1 cellular context compared by ENCODE assay signal in the genomic region with DNA sequence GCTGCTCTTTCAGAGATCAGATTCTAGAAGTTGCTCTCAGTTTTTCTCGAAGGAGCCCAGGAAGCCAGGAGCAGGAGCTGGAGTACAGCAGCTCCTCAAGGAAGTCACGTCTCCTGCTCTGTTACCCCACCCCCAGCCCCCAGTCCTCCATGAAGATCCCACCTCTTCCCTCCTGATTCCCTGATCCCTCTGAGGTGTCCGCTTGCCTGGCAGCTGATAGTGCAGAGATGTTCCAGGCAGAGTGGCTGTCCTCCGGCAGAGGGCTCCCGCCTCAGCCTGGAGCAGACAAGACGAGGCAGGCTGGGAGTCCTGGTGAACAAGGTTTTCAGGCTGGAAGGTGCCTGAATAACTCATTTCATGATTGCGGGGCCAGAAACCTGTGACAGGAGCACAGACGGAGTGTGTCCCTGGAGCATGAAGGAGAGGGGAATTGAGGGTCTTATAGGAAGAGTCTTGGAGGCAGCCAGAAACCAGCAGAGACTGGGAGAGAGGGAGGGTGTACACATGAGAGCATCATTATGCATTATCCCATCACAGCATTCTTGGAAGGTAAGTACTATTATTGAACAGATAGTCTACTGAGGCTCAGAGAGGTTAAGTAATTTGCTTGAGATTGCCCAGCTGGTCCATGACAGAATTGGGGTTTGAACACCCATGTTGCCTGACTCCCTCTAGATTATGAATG.
TF ChIP-seq lines count a peak whose summit lies in the region.

No MANE protein-coding gene starts in this region.

TF ChIP-seq in SK-N-SH, 30 proteins besides CTCF, POLR2A, EP300 and RAD21 (continued from another document):
- TF ChIP-seq TAF1 (IDR thresholded peaks at IDR 0.05; ENCODE audit: borderline replicate concordance, low read depth, low read length), result 0 out of 2 replicates have a peak, but pooled peaks have one; percentile 42
- TF ChIP-seq CHD2 (IDR thresholded peaks at IDR 0.05; ENCODE audit: low read length, partially characterized antibody), result no peak
